1 cellular context compared by ENCODE assay signal in the genomic region with DNA sequence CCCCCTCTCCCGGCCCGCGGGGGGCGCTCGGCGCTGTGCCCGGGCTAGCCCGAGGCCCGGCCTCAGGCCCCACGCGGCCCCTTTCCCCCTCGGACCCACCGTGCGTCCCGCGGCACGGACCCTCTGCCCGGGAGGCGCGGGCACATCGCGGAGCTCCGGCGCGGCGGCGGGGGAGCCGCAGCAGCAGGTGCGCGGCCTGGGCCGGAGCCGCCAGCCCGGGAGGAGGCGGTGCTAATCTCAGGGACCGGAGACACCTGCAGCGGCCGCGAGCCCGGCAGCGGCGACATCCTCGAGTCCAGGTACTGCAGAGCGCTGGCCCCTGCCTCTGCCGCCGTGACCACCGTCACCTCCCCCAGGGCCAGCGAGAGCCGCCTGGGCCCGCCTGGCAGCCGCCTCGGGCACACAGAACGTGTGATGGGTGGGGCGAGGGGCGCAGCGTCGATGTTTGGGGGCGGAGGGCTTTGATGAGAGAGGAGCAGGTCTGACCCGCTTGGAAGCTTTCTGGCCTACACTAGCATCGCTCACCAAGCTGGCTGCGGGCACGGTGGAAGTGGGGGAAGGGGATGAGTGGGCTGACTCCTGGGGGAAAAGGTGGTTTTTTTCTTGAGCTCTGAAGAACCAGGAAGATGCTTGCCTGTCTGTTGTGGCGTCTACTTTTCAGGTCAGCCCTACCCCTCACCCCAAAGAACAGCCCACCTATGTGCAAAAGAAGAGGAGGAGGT.
TF ChIP-seq lines count a peak whose summit lies in the region.

No MANE protein-coding gene starts in this region.

TF ChIP-seq in HepG2, 621 proteins besides CTCF, POLR2A, EP300 and RAD21 (continued from another document and continues in another):
- TF ChIP-seq, protein P1, sequence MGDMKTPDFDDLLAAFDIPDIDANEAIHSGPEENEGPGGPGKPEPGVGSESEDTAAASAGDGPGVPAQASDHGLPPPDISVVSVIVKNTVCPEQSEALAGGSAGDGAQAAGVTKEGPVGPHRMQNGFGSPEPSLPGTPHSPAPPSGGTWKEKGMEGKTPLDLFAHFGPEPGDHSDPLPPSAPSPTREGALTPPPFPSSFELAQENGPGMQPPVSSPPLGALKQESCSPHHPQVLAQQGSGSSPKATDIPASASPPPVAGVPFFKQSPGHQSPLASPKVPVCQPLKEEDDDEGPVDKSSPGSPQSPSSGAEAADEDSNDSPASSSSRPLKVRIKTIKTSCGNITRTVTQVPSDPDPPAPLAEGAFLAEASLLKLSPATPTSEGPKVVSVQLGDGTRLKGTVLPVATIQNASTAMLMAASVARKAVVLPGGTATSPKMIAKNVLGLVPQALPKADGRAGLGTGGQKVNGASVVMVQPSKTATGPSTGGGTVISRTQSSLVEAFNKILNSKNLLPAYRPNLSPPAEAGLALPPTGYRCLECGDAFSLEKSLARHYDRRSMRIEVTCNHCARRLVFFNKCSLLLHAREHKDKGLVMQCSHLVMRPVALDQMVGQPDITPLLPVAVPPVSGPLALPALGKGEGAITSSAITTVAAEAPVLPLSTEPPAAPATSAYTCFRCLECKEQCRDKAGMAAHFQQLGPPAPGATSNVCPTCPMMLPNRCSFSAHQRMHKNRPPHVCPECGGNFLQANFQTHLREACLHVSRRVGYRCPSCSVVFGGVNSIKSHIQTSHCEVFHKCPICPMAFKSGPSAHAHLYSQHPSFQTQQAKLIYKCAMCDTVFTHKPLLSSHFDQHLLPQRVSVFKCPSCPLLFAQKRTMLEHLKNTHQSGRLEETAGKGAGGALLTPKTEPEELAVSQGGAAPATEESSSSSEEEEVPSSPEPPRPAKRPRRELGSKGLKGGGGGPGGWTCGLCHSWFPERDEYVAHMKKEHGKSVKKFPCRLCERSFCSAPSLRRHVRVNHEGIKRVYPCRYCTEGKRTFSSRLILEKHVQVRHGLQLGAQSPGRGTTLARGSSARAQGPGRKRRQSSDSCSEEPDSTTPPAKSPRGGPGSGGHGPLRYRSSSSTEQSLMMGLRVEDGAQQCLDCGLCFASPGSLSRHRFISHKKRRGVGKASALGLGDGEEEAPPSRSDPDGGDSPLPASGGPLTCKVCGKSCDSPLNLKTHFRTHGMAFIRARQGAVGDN (CRISPR knock-in tag; IDR thresholded peaks at IDR 0.05): peak; percentile 60
- TF ChIP-seq IRX3 (CRISPR knock-in tag; IDR thresholded peaks at IDR 0.05; ENCODE audit: borderline replicate concordance, low read depth) (peak; percentile 60), GLI4 (CRISPR knock-in tag; IDR thresholded peaks at IDR 0.05; ENCODE audit: borderline replicate concordance) (0 out of 2 replicates have a peak, but pooled peaks have one; percentile 38), REPIN1 (CRISPR knock-in tag; IDR thresholded peaks at IDR 0.05; ENCODE audit: borderline replicate concordance, low read depth) (0 out of 2 replicates have a peak, but pooled peaks have one; percentile 24), FOXA3 (CRISPR knock-in tag; IDR thresholded peaks at IDR 0.05) (no peak), THAP11 (CRISPR knock-in tag; IDR thresholded peaks at IDR 0.05) (no peak), NPAS2 (CRISPR knock-in tag; IDR thresholded peaks at IDR 0.05; ENCODE audit: borderline replicate concordance) (no peak), ZNF768 (CRISPR knock-in tag; IDR thresholded peaks at IDR 0.05) (no peak), ZBTB21 (CRISPR knock-in tag; IDR thresholded peaks at IDR 0.05) (no peak), ZNF17 (CRISPR knock-in tag; IDR thresholded peaks at IDR 0.05) (no peak), NFRKB (IDR thresholded peaks at IDR 0.05) (no peak), MAFG (CRISPR knock-in tag; IDR thresholded peaks at IDR 0.05) (no peak), SP2 (CRISPR knock-in tag; IDR thresholded peaks at IDR 0.05) (no peak), KMT2B (CRISPR knock-in tag; IDR thresholded peaks at IDR 0.05) (peak; percentile 36; the same call in 1 of the 2 replicates), SIN3B (IDR thresholded peaks at IDR 0.05; ENCODE audit: low read length) (no peak), ZFP82 (CRISPR knock-in tag; IDR thresholded peaks at IDR 0.05; ENCODE audit: borderline replicate concordance) (no peak), ZMYM2 (CRISPR knock-in tag; IDR thresholded peaks at IDR 0.05) (no peak), MED1 (CRISPR knock-in tag; IDR thresholded peaks at IDR 0.05) (peak; percentile 2; the same call in 1 of the 2 replicates)
- TF ChIP-seq, protein P2, sequence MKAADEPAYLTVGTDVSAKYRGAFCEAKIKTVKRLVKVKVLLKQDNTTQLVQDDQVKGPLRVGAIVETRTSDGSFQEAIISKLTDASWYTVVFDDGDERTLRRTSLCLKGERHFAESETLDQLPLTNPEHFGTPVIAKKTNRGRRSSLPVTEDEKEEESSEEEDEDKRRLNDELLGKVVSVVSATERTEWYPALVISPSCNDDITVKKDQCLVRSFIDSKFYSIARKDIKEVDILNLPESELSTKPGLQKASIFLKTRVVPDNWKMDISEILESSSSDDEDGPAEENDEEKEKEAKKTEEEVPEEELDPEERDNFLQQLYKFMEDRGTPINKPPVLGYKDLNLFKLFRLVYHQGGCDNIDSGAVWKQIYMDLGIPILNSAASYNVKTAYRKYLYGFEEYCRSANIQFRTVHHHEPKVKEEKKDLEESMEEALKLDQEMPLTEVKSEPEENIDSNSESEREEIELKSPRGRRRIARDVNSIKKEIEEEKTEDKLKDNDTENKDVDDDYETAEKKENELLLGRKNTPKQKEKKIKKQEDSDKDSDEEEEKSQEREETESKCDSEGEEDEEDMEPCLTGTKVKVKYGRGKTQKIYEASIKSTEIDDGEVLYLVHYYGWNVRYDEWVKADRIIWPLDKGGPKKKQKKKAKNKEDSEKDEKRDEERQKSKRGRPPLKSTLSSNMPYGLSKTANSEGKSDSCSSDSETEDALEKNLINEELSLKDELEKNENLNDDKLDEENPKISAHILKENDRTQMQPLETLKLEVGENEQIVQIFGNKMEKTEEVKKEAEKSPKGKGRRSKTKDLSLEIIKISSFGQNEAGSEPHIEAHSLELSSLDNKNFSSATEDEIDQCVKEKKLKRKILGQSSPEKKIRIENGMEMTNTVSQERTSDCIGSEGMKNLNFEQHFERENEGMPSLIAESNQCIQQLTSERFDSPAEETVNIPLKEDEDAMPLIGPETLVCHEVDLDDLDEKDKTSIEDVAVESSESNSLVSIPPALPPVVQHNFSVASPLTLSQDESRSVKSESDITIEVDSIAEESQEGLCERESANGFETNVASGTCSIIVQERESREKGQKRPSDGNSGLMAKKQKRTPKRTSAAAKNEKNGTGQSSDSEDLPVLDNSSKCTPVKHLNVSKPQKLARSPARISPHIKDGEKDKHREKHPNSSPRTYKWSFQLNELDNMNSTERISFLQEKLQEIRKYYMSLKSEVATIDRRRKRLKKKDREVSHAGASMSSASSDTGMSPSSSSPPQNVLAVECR (CRISPR knock-in tag; IDR thresholded peaks at IDR 0.05; ENCODE audit: borderline replicate concordance): peak; percentile 51
- TF ChIP-seq, protein P3, sequence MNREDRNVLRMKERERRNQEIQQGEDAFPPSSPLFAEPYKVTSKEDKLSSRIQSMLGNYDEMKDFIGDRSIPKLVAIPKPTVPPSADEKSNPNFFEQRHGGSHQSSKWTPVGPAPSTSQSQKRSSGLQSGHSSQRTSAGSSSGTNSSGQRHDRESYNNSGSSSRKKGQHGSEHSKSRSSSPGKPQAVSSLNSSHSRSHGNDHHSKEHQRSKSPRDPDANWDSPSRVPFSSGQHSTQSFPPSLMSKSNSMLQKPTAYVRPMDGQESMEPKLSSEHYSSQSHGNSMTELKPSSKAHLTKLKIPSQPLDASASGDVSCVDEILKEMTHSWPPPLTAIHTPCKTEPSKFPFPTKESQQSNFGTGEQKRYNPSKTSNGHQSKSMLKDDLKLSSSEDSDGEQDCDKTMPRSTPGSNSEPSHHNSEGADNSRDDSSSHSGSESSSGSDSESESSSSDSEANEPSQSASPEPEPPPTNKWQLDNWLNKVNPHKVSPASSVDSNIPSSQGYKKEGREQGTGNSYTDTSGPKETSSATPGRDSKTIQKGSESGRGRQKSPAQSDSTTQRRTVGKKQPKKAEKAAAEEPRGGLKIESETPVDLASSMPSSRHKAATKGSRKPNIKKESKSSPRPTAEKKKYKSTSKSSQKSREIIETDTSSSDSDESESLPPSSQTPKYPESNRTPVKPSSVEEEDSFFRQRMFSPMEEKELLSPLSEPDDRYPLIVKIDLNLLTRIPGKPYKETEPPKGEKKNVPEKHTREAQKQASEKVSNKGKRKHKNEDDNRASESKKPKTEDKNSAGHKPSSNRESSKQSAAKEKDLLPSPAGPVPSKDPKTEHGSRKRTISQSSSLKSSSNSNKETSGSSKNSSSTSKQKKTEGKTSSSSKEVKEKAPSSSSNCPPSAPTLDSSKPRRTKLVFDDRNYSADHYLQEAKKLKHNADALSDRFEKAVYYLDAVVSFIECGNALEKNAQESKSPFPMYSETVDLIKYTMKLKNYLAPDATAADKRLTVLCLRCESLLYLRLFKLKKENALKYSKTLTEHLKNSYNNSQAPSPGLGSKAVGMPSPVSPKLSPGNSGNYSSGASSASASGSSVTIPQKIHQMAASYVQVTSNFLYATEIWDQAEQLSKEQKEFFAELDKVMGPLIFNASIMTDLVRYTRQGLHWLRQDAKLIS (CRISPR knock-in tag; IDR thresholded peaks at IDR 0.05): no peak
- TF ChIP-seq, protein P4, sequence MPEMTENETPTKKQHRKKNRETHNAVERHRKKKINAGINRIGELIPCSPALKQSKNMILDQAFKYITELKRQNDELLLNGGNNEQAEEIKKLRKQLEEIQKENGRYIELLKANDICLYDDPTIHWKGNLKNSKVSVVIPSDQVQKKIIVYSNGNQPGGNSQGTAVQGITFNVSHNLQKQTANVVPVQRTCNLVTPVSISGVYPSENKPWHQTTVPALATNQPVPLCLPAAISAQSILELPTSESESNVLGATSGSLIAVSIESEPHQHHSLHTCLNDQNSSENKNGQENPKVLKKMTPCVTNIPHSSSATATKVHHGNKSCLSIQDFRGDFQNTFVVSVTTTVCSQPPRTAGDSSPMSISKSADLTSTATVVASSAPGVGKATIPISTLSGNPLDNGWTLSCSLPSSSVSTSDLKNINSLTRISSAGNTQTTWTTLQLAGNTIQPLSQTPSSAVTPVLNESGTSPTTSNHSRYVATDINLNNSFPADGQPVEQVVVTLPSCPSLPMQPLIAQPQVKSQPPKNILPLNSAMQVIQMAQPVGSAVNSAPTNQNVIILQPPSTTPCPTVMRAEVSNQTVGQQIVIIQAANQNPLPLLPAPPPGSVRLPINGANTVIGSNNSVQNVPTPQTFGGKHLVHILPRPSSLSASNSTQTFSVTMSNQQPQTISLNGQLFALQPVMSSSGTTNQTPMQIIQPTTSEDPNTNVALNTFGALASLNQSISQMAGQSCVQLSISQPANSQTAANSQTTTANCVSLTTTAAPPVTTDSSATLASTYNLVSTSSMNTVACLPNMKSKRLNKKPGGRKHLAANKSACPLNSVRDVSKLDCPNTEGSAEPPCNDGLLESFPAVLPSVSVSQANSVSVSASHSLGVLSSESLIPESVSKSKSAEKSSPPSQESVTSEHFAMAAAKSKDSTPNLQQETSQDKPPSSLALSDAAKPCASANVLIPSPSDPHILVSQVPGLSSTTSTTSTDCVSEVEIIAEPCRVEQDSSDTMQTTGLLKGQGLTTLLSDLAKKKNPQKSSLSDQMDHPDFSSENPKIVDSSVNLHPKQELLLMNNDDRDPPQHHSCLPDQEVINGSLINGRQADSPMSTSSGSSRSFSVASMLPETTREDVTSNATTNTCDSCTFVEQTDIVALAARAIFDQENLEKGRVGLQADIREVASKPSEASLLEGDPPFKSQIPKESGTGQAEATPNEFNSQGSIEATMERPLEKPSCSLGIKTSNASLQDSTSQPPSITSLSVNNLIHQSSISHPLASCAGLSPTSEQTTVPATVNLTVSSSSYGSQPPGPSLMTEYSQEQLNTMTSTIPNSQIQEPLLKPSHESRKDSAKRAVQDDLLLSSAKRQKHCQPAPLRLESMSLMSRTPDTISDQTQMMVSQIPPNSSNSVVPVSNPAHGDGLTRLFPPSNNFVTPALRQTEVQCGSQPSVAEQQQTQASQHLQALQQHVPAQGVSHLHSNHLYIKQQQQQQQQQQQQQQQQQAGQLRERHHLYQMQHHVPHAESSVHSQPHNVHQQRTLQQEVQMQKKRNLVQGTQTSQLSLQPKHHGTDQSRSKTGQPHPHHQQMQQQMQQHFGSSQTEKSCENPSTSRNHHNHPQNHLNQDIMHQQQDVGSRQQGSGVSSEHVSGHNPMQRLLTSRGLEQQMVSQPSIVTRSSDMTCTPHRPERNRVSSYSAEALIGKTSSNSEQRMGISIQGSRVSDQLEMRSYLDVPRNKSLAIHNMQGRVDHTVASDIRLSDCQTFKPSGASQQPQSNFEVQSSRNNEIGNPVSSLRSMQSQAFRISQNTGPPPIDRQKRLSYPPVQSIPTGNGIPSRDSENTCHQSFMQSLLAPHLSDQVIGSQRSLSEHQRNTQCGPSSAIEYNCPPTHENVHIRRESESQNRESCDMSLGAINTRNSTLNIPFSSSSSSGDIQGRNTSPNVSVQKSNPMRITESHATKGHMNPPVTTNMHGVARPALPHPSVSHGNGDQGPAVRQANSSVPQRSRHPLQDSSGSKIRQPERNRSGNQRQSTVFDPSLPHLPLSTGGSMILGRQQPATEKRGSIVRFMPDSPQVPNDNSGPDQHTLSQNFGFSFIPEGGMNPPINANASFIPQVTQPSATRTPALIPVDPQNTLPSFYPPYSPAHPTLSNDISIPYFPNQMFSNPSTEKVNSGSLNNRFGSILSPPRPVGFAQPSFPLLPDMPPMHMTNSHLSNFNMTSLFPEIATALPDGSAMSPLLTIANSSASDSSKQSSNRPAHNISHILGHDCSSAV (CRISPR knock-in tag; IDR thresholded peaks at IDR 0.05; ENCODE audit: borderline replicate concordance): no peak
- TF ChIP-seq, protein P5, sequence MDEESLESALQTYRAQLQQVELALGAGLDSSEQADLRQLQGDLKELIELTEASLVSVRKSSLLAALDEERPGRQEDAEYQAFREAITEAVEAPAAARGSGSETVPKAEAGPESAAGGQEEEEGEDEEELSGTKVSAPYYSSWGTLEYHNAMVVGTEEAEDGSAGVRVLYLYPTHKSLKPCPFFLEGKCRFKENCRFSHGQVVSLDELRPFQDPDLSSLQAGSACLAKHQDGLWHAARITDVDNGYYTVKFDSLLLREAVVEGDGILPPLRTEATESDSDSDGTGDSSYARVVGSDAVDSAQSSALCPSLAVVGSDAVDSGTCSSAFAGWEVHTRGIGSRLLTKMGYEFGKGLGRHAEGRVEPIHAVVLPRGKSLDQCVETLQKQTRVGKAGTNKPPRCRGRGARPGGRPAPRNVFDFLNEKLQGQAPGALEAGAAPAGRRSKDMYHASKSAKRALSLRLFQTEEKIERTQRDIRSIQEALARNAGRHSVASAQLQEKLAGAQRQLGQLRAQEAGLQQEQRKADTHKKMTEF (CRISPR knock-in tag; IDR thresholded peaks at IDR 0.05): no peak
- TF ChIP-seq, protein P6, sequence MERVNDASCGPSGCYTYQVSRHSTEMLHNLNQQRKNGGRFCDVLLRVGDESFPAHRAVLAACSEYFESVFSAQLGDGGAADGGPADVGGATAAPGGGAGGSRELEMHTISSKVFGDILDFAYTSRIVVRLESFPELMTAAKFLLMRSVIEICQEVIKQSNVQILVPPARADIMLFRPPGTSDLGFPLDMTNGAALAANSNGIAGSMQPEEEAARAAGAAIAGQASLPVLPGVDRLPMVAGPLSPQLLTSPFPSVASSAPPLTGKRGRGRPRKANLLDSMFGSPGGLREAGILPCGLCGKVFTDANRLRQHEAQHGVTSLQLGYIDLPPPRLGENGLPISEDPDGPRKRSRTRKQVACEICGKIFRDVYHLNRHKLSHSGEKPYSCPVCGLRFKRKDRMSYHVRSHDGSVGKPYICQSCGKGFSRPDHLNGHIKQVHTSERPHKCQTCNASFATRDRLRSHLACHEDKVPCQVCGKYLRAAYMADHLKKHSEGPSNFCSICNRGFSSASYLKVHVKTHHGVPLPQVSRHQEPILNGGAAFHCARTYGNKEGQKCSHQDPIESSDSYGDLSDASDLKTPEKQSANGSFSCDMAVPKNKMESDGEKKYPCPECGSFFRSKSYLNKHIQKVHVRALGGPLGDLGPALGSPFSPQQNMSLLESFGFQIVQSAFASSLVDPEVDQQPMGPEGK (CRISPR knock-in tag; IDR thresholded peaks at IDR 0.05): no peak
- TF ChIP-seq, protein P7, sequence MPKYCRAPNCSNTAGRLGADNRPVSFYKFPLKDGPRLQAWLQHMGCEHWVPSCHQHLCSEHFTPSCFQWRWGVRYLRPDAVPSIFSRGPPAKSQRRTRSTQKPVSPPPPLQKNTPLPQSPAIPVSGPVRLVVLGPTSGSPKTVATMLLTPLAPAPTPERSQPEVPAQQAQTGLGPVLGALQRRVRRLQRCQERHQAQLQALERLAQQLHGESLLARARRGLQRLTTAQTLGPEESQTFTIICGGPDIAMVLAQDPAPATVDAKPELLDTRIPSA (CRISPR knock-in tag; IDR thresholded peaks at IDR 0.05; ENCODE audit: borderline replicate concordance): no peak
